1 cellular context compared by ENCODE assay signal in genomic region chr10:10293431-10293830, GRCh38.
TF ChIP-seq lines count a peak whose summit lies in the region.

No MANE protein-coding gene starts in this region.

TF ChIP-seq in WTC11, 78 proteins besides CTCF, POLR2A, EP300 and RAD21 (continued from another document and continues in another):
- TF ChIP-seq HMGXB4 (CRISPR knock-in tag; IDR thresholded peaks at IDR 0.05) (no peak), ZNF281 (CRISPR knock-in tag; IDR thresholded peaks at IDR 0.05) (no peak), ESRRA (CRISPR knock-in tag; IDR thresholded peaks at IDR 0.05; ENCODE audit: borderline replicate concordance) (no peak), FOXJ3 (CRISPR knock-in tag; IDR thresholded peaks at IDR 0.05; ENCODE audit: borderline replicate concordance) (no peak), ZBTB21 (CRISPR knock-in tag; IDR thresholded peaks at IDR 0.05; ENCODE audit: borderline replicate concordance) (no peak), PRDM15 (CRISPR knock-in tag; IDR thresholded peaks at IDR 0.05) (no peak), TEAD1 (CRISPR knock-in tag; IDR thresholded peaks at IDR 0.05) (peak; percentile 31; the same call in 1 of the 2 replicates), IRF2 (CRISPR knock-in tag; IDR thresholded peaks at IDR 0.05; ENCODE audit: borderline replicate concordance, low read depth) (no peak), RORB (CRISPR knock-in tag; IDR thresholded peaks at IDR 0.05) (no peak), JAZF1 (CRISPR knock-in tag; IDR thresholded peaks at IDR 0.05) (no peak), PRRX2 (CRISPR knock-in tag; IDR thresholded peaks at IDR 0.05) (no peak), SMAD3 (CRISPR knock-in tag; IDR thresholded peaks at IDR 0.05; ENCODE audit: borderline replicate concordance) (no peak), NFYB (CRISPR knock-in tag; conservative IDR thresholded peaks at IDR 0.05; ENCODE audit: low read depth) (no peak), PREB (CRISPR knock-in tag; IDR thresholded peaks at IDR 0.05; ENCODE audit: borderline replicate concordance) (no peak), USF1 (CRISPR knock-in tag; IDR thresholded peaks at IDR 0.05) (no peak), GRHL2 (CRISPR knock-in tag; IDR thresholded peaks at IDR 0.05; ENCODE audit: insufficient replicate concordance, severe bottlenecking) (no peak), ETV6 (CRISPR knock-in tag; IDR thresholded peaks at IDR 0.05) (peak; percentile 66; the same call in 1 of the 2 replicates), E2F4 (CRISPR knock-in tag; IDR thresholded peaks at IDR 0.05; ENCODE audit: borderline replicate concordance, low read depth) (no peak), TCF7 (CRISPR knock-in tag; IDR thresholded peaks at IDR 0.05; ENCODE audit: low read depth) (no peak), AR (CRISPR knock-in tag; IDR thresholded peaks at IDR 0.05) (no peak), NR3C1 (CRISPR knock-in tag; conservative IDR thresholded peaks at IDR 0.05; ENCODE audit: low read depth) (no peak), CDX4 (CRISPR knock-in tag; IDR thresholded peaks at IDR 0.05; ENCODE audit: borderline replicate concordance) (no peak), ERG (CRISPR knock-in tag; IDR thresholded peaks at IDR 0.05) (no peak), JUN (CRISPR knock-in tag; IDR thresholded peaks at IDR 0.05) (no peak), CREB1 (CRISPR knock-in tag; IDR thresholded peaks at IDR 0.05) (no peak), ZNF512 (CRISPR knock-in tag; IDR thresholded peaks at IDR 0.05; ENCODE audit: borderline replicate concordance) (no peak), IRF1 (CRISPR knock-in tag; IDR thresholded peaks at IDR 0.05) (no peak), ATF1 (CRISPR knock-in tag; IDR thresholded peaks at IDR 0.05) (no peak), ZNF263 (CRISPR knock-in tag; IDR thresholded peaks at IDR 0.05; ENCODE audit: low read depth) (no peak), ZNF671 (CRISPR knock-in tag; IDR thresholded peaks at IDR 0.05) (no peak), FOXP4 (CRISPR knock-in tag; IDR thresholded peaks at IDR 0.05) (peak; percentile 81; the same call in 1 of the 2 replicates), ZNF396 (CRISPR knock-in tag; IDR thresholded peaks at IDR 0.05; ENCODE audit: borderline replicate concordance) (no peak), TEAD4 (CRISPR knock-in tag; IDR thresholded peaks at IDR 0.05) (no peak), USF2 (CRISPR knock-in tag; IDR thresholded peaks at IDR 0.05) (0 out of 2 replicates have a peak, but pooled peaks have one; percentile 21)
